ENCODE assay signal across 21 cellular contexts in genomic region chr3:124752051-124752450, GRCh38. TPM values are rescaled to one million over a fixed set of nuclear protein-coding genes. Genes with fewer than 3 reads are reported as not detected.
DNase-seq lines count a peak whose midpoint lies in the region; ATAC-seq, FAIRE-seq and TF ChIP-seq lines count a peak whose summit lies in the region.
"Had no signal": no experiment of that assay in that cellular context is flagged by ENCODE, and none has a peak within 500 bp of the region (broad histone marks: within the 10 kb centered on the region; RNA-seq: fewer than 3 reads in every experiment).

No MANE protein-coding gene starts in this region.

- no TSS peak for BruUV-seq in HepG2 (replicated peaks; lab: Mats Ljungman, UMichigan)

- H3K27ac ChIP-seq in HepG2 (ENCODE audit: extremely low read length, insufficient read depth, low read length) (no peak overlapping the region), right lobe of liver (no peak overlapping the region), endodermal cell (ENCODE audit: low read depth, low read length) (no peak overlapping the region)
- H3K27ac ChIP-seq: BLaER1, GM23248, HL-60 had no signal

- H3K4me1 Mint-ChIP-seq in endodermal cell = peaks cover 59% of the 10 kb centered on the region
- H3K4me1 Mint-ChIP-seq in osteocyte (ENCODE audit: unreplicated experiment) = no peaks in the 10 kb centered on the region
- no peaks in the 10 kb centered on the region for H3K4me1 Mint-ChIP-seq in type B pancreatic cell (ENCODE audit: unreplicated experiment)
- H3K4me1 Mint-ChIP-seq: CD8-positive, alpha-beta memory T cell had no signal

- CTCF ChIA-PET in HepG2 (lab: Yijun Ruan, JAX; ENCODE audit: low intra/inter-chr PET ratio, low total read pairs) = no interaction called here

- no peak overlapping the region for H3K4me3 ChIP-seq in HepG2 (replicated peaks in 1 of 3; ENCODE audit: insufficient read depth in 1 of 3, low read depth in 2 of 3, low read length in 3 of 3)
- no peak overlapping the region for H3K4me3 ChIP-seq in right lobe of liver
- peak overlapping the region; percentile 64 for H3K4me3 ChIP-seq in endodermal cell (ENCODE audit: low read length)
- H3K4me3 ChIP-seq: BLaER1, GM23248 had no signal

- peaks cover 3% of the 10 kb centered on the region; the same call in 1 of the 2 replicates for H4K20me1 ChIP-seq in HepG2 (ENCODE audit: insufficient read depth, low read length)
- H4K20me1 ChIP-seq: BLaER1 had no signal

- H3K4me3 Mint-ChIP-seq in endodermal cell (peak overlapping the region; percentile 36), osteocyte (ENCODE audit: unreplicated experiment) (no peak overlapping the region), type B pancreatic cell (no peak overlapping the region)
- H3K4me3 Mint-ChIP-seq: CD8-positive, alpha-beta memory T cell; HFFc6 had no signal

- intact Hi-C loops in HepG2 (cut with micrococcal nuclease; ENCODE audit: unreplicated experiment) (no loop called here), right lobe of liver (cut with DNase I) (no loop called here)

- TF ChIP-seq CTCF in HepG2 (CRISPR knock-in tag; IDR thresholded peaks at IDR 0.05) = no peak
- no peak for TF ChIP-seq CTCF in right lobe of liver (IDR thresholded peaks at IDR 0.05)
- no peak for TF ChIP-seq CTCF in endodermal cell (conservative IDR thresholded peaks at IDR 0.05)
- TF ChIP-seq CTCF in osteocyte (IDR thresholded peaks at IDR 0.05) = no peak
- TF ChIP-seq CTCF in type B pancreatic cell (conservative IDR thresholded peaks at IDR 0.05) = no peak

- 43% methylated on average over 3 of the region's 3 CpGs for WGBS in HepG2 (ENCODE audit: low lambda C conversion rate)
- 77% methylated on average over 3 of the region's 3 CpGs for WGBS in right lobe of liver (ENCODE audit: insufficient coverage, low coverage, low lambda C conversion rate, missing lambda C conversion rate)
- WGBS in endodermal cell (ENCODE audit: insufficient coverage in 1 of 2, insufficient read length in 1 of 2), 2 experiments = 92 to 94% methylated on average over 3 of the region's 3 CpGs

- H3K27ac Mint-ChIP-seq in endodermal cell (peak overlapping the region; percentile 93), osteocyte (ENCODE audit: unreplicated experiment) (peak overlapping the region; percentile 18), type B pancreatic cell (peak overlapping the region; percentile 37)
- H3K27ac Mint-ChIP-seq: CD8-positive, alpha-beta memory T cell; HFFc6 had no signal

- H3K36me3 Mint-ChIP-seq in endodermal cell (ENCODE audit: low read depth) (peaks cover 20% of the 10 kb centered on the region), osteocyte (ENCODE audit: unreplicated experiment) (no peaks in the 10 kb centered on the region), type B pancreatic cell (peaks cover 9% of the 10 kb centered on the region)

- ATAC-seq in HepG2 (peak; percentile 36), right lobe of liver (no peak), GM18498 (IDR thresholded peaks at IDR 0.05; ENCODE audit: unreplicated experiment) (no peak)

- no peak overlapping the region for H3K4me2 ChIP-seq in HepG2 (ENCODE audit: low read depth, low read length)
- H3K4me2 ChIP-seq: BLaER1 had no signal

- FAIRE-seq in HepG2 (lab: Jason Lieb, UNC) = no peak
- FAIRE-seq: GM18507 had no signal

- no peak overlapping the region for H2AFZ ChIP-seq in HepG2 (ENCODE audit: low read length)
- H2AFZ ChIP-seq: GM23248 had no signal

- no peaks in the 10 kb centered on the region for H3K27me3 Mint-ChIP-seq in endodermal cell (ENCODE audit: insufficient read depth)
- no peaks in the 10 kb centered on the region for H3K27me3 Mint-ChIP-seq in osteocyte (ENCODE audit: unreplicated experiment)
- peaks cover 6% of the 10 kb centered on the region for H3K27me3 Mint-ChIP-seq in type B pancreatic cell

- no peak for DNase-seq in HepG2 (ENCODE audit: low spot score)
- no peak for DNase-seq in right lobe of liver
- peak; percentile 38 for DNase-seq in endodermal cell
- no peak for DNase-seq in osteocyte (ENCODE audit: extremely low spot score, unreplicated experiment)
- DNase-seq in type B pancreatic cell (ENCODE audit: extremely low spot score, unreplicated experiment) = no peak
- DNase-seq in NCI-H128 (lab: John Stamatoyannopoulos, UW; ENCODE audit: unreplicated experiment) = no peak
- no peak for DNase-seq in midbrain (lab: John Stamatoyannopoulos, UW)
- DNase-seq: 8988T; AML-193; Caco-2; CD8-positive, alpha-beta memory T cell; DND-41; GF-D8; GM23248; HCEC 1CT; HFFc6; IMR-90 had no signal

- no peaks in the 10 kb centered on the region for H3K79me2 ChIP-seq in HepG2 (ENCODE audit: insufficient read depth, low read length)

- H3K27me3 ChIP-seq in HepG2 (ENCODE audit: control insufficient read depth in 1 of 2, insufficient read depth in 2 of 2, low read length in 2 of 2) (no peaks in the 10 kb centered on the region), right lobe of liver (no peaks in the 10 kb centered on the region), endodermal cell (ENCODE audit: control insufficient read depth, insufficient read depth, low read length, poor library complexity, severe bottlenecking) (no peaks in the 10 kb centered on the region)
- H3K27me3 ChIP-seq: BLaER1 had no signal

- H3K36me3 ChIP-seq in HepG2 (replicated peaks in 1 of 2; ENCODE audit: control insufficient read depth in 1 of 2, insufficient read depth in 2 of 2, low read length in 2 of 2) = no peaks in the 10 kb centered on the region; a peak in 1 of 5 replicates
- peaks cover 0 to 7% (median 2%) of the 10 kb centered on the region in 4 donors for H3K36me3 ChIP-seq in right lobe of liver
- H3K36me3 ChIP-seq in endodermal cell (ENCODE audit: control insufficient read depth, insufficient read depth, low read length) = peaks cover 13% of the 10 kb centered on the region

- in situ Hi-C loops in HepG2 (cut with HindIII; ENCODE audit: extremely low pct_ligation_motif_present, low pct_unique_long_range_greater_than_20kb) = loop anchor here (25.0 kb wide), 1 partner anchor 410 kb away; no protein-coding TSS in a partner anchor

- TF ChIP-seq EP300 in HepG2 (IDR thresholded peaks at IDR 0.05; ENCODE audit: low read depth in 2 of 2, low read length in 2 of 2) (no peak), HepG2 (CRISPR knock-in tag; IDR thresholded peaks at IDR 0.05; ENCODE audit: borderline replicate concordance) (no peak)

- peaks cover 6% of the 10 kb centered on the region for H3K4me1 ChIP-seq in HepG2 (ENCODE audit: insufficient read depth, low read length)
- H3K4me1 ChIP-seq in right lobe of liver = no peaks in the 10 kb centered on the region
- peaks cover 9% of the 10 kb centered on the region for H3K4me1 ChIP-seq in endodermal cell (ENCODE audit: control insufficient read depth, insufficient read depth, low read length)
- H3K4me1 ChIP-seq: BLaER1 had no signal

- no peak for TF ChIP-seq RAD21 in HepG2 (CRISPR knock-in tag; IDR thresholded peaks at IDR 0.05)

- H3K9me3 ChIP-seq in HepG2 (ENCODE audit: low read length) (no peaks in the 10 kb centered on the region), right lobe of liver (no peaks in the 10 kb centered on the region), endodermal cell (ENCODE audit: control insufficient read depth, low read length) (no peaks in the 10 kb centered on the region)
- H3K9me3 ChIP-seq: Caco-2 had no signal

- POLR2A ChIA-PET in HepG2 (lab: Yijun Ruan, JAX) = no interaction called here

- H3K9ac ChIP-seq in HepG2 (ENCODE audit: insufficient read depth, low read depth, low read length) (no peak overlapping the region), endodermal cell (ENCODE audit: extremely low read depth, low read length, poor library complexity, severe bottlenecking) (no peak overlapping the region)
- H3K9ac ChIP-seq: BLaER1, GM23248 had no signal

- H3K9me3 Mint-ChIP-seq in endodermal cell = peaks cover 17% of the 10 kb centered on the region
- H3K9me3 Mint-ChIP-seq in osteocyte (ENCODE audit: unreplicated experiment) = no peaks in the 10 kb centered on the region
- H3K9me3 Mint-ChIP-seq in type B pancreatic cell = no peaks in the 10 kb centered on the region
- H3K9me3 Mint-ChIP-seq: CD8-positive, alpha-beta memory T cell; HFFc6 had no signal

- no peak for TF ChIP-seq POLR2A in HepG2 (IDR thresholded peaks at IDR 0.05; ENCODE audit: insufficient read depth in 1 of 2, low read depth in 2 of 2, low read length in 2 of 2)
- TF ChIP-seq POLR2A in right lobe of liver (IDR thresholded peaks at IDR 0.05) = no peak

TF ChIP-seq in HepG2, 621 proteins besides CTCF, POLR2A, EP300 and RAD21 (continues in another document):
- TF ChIP-seq HDAC2 (CRISPR knock-in tag; IDR thresholded peaks at IDR 0.05) (no peak), XBP1 (CRISPR knock-in tag; IDR thresholded peaks at IDR 0.05) (no peak), JDP2 (CRISPR knock-in tag; IDR thresholded peaks at IDR 0.05; ENCODE audit: borderline replicate concordance) (no peak), ZNF792 (CRISPR knock-in tag; IDR thresholded peaks at IDR 0.05) (no peak), ZNF224 (CRISPR knock-in tag; IDR thresholded peaks at IDR 0.05) (no peak)

RNA-seq across cellular contexts. Expression of gene UMPS, which starts 21.8 kb away (rescaled TPM):
- 74.2 and 117 TPM in 2 replicates for total RNA-seq in HepG2 (2016; rRNA removed; fragmentation: Illumina TruSeq; extraction: Trizol)
- total RNA-seq in HepG2 (2016; cell fraction: cytosol; rRNA removed; fragmentation: Illumina TruSeq; extraction: Trizol; ENCODE audit: low read depth) = 28.7 and 31.7 TPM in 2 replicates
- total RNA-seq in HepG2 (2016; cell fraction: insoluble cytoplasmic fraction; rRNA removed; fragmentation: Illumina TruSeq; extraction: Trizol) = 78.4 and 116 TPM in 2 replicates
- total RNA-seq in HepG2 (2016; cell fraction: membrane; rRNA removed; fragmentation: Illumina TruSeq; extraction: Trizol) = 34.6 and 40.8 TPM in 2 replicates
- 44.6 and 58.8 TPM in 2 replicates for total RNA-seq in HepG2 (2016; cell fraction: nucleus; rRNA removed; fragmentation: Illumina TruSeq; extraction: Trizol)
- polyA plus RNA-seq in HepG2 (2011; rRNA removed) = 45.6 and 52.7 TPM in 2 replicates
- polyA plus RNA-seq in HepG2 (2011; cell fraction: cytosol; rRNA removed) = 38.1 and 45.2 TPM in 2 replicates
- 17.0 and 19.5 TPM in 2 replicates for polyA plus RNA-seq in HepG2 (2011; cell fraction: nucleus; rRNA removed)
- polyA plus RNA-seq in HepG2 (2012) = 35.5 and 38.6 TPM in 2 replicates
- polyA plus RNA-seq in HepG2 (2016; cell fraction: cytosol; fragmentation: Illumina TruSeq; extraction: Trizol; ENCODE audit: low read depth) = 5.6 and 7.5 TPM in 2 replicates
- polyA plus RNA-seq in HepG2 (2016; cell fraction: insoluble cytoplasmic fraction; fragmentation: Illumina TruSeq; extraction: Trizol; ENCODE audit: low read depth) = 104 and 112 TPM in 2 replicates
- polyA plus RNA-seq in HepG2 (2016; cell fraction: membrane; fragmentation: Illumina TruSeq; extraction: Trizol; ENCODE audit: low read depth) = 11.5 and 11.6 TPM in 2 replicates
- polyA plus RNA-seq in HepG2 (2016; cell fraction: nucleus; fragmentation: Illumina TruSeq; extraction: Trizol; ENCODE audit: insufficient read depth, low read depth) = 57.0 and 64.6 TPM in 2 replicates
- polyA minus RNA-seq in HepG2 (2011; rRNA and poly(A)+ RNA removed; ENCODE audit: low replicate concordance) = 37.2 and 57.0 TPM in 2 replicates
- polyA minus RNA-seq in HepG2 (2011; cell fraction: cytosol; rRNA and poly(A)+ RNA removed) = 89.0 and 103 TPM in 2 replicates
- polyA minus RNA-seq in HepG2 (2011; cell fraction: nucleus; rRNA and poly(A)+ RNA removed) = 47.1 and 56.3 TPM in 2 replicates
- total RNA-seq in right lobe of liver = 10 to 100 TPM; 17.5 to 29.9 (median 25.5) TPM
- total RNA-seq in endodermal cell = 10 to 100 TPM; 53.9 to 60.8 TPM
- 30.3 TPM for polyA plus RNA-seq in endodermal cell (2013, experiment 1 of 2)
- 25.0 TPM for polyA plus RNA-seq in endodermal cell (2013, experiment 2 of 2)
- 23.5 and 32.1 TPM in 2 replicates for total RNA-seq in osteocyte
- 46.7 and 51.6 TPM in 2 replicates for total RNA-seq in type B pancreatic cell (ENCODE audit: low replicate concordance)

Comparison
In these comparisons a context has a peak if more than half of its experiments do, and no peak if none do; other contexts are left out.
1. H3K27ac Mint-ChIP-seq: peak in every context shown above with its lines; median percentile 93 in endodermal cell; 37 in type B pancreatic cell; 18 in osteocyte.